Comparison of ENCODE assay signal across 17 cellular contexts in the genomic region with DNA sequence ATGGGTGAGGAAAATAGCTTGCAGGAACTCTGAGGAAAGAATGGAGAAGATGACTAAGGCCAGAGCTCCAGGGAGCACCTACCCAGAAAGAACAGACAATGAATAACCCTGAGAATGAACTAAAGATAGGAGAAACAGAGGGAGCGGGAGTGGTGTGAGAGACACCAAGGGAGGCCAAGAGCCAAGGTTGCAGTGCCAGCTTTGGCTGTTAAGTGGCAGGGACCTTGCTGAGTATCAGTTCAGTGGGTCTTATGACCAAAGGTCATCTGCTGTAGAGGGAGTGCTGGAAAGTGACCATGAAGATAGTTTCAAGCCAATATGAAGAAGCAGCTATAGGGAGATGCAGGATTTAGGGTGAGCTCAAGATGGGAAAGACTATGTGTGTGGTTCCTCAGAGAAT. TPM values are rescaled to one million over a fixed set of nuclear protein-coding genes. Genes with fewer than 3 reads are reported as not detected.
DNase-seq lines count a peak whose midpoint lies in the region; ATAC-seq and TF ChIP-seq lines count a peak whose summit lies in the region.
"Had no signal": no experiment of that assay in that cellular context is flagged by ENCODE, and none has a peak within 500 bp of the region (broad histone marks: within the 10 kb centered on the region; RNA-seq: fewer than 3 reads in every experiment).

No MANE protein-coding gene starts in this region.

- H3K4me1 ChIP-seq in BLaER1 = peaks cover 62% of the 10 kb centered on the region
- H3K4me1 ChIP-seq in heart right ventricle = peaks cover 15 to 87% (median 63%) of the 10 kb centered on the region in 9 donors
- H3K4me1 ChIP-seq in upper lobe of left lung = peaks cover 0 to 11% (median 7%) of the 10 kb centered on the region in 4 donors

- H3K36me3 ChIP-seq in BLaER1 (peaks cover 62% of the 10 kb centered on the region), heart right ventricle (peaks cover 0 to 78% (median 41%) of the 10 kb centered on the region in 9 donors), upper lobe of left lung (peaks cover 5 to 61% (median 39%) of the 10 kb centered on the region in 4 donors)

- no peak for TF ChIP-seq CTCF in coronary artery (IDR thresholded peaks at IDR 0.05)
- no peak for TF ChIP-seq CTCF in heart right ventricle (IDR thresholded peaks at IDR 0.05)
- TF ChIP-seq CTCF in upper lobe of left lung (IDR thresholded peaks at IDR 0.05) = no peak

- intact Hi-C loops in heart right ventricle (cut with DNase I) = loop anchor here in 2 of 10 donors (10.0 kb wide), 1 partner anchor 154 kb away; a partner anchor contains a TSS

- DNase-seq in coronary artery (ENCODE audit: low spot score) = peak; percentile 36
- DNase-seq in heart right ventricle = peak in 1 of 2 donors; percentile 32
- peak; percentile 41 for DNase-seq in mesenteric fat pad (ENCODE audit: low spot score)
- DNase-seq in upper lobe of left lung = no peak
- DNase-seq: 8988T; AML-193; Calu3; CD4-positive, alpha-beta T cell; DMS 273 treated with DMSO at 0.1 percent for 48 hours; H7 had no signal

- H3K4me3 ChIP-seq in BLaER1 = no peak overlapping the region
- no peak overlapping the region for H3K4me3 ChIP-seq in coronary artery
- no peak overlapping the region for H3K4me3 ChIP-seq in heart right ventricle
- H3K4me3 ChIP-seq in upper lobe of left lung = no peak overlapping the region
- H3K4me3 ChIP-seq: GM12878, GM23338 had no signal

- H3K4me2 ChIP-seq in BLaER1 = peak overlapping the region; percentile 29
- H3K4me2 ChIP-seq: GM23338 had no signal

- H3K9me3 ChIP-seq in BLaER1 (no peaks in the 10 kb centered on the region), heart right ventricle (no peaks in the 10 kb centered on the region), upper lobe of left lung (no peaks in the 10 kb centered on the region)

- H4K20me1 ChIP-seq in BLaER1 = no peaks in the 10 kb centered on the region

- TF ChIP-seq EP300 in upper lobe of left lung (IDR thresholded peaks at IDR 0.05) = no peak

- no peak overlapping the region for H3K9ac ChIP-seq in BLaER1

- ATAC-seq in heart right ventricle (peak in 2 of 8 donors; percentile 34 to 48), HG02571 (IDR thresholded peaks at IDR 0.05; ENCODE audit: unreplicated experiment) (no peak), GM18858 (IDR thresholded peaks at IDR 0.05; ENCODE audit: unreplicated experiment) (no peak), HG02798 (IDR thresholded peaks at IDR 0.05; ENCODE audit: poor library complexity, unreplicated experiment) (no peak), upper lobe of left lung (ENCODE audit: low FRiP score in 2 of 2) (no peak)
- ATAC-seq: GM12878, GM23338 had no signal

- no peak for TF ChIP-seq POLR2A in upper lobe of left lung (IDR thresholded peaks at IDR 0.05)

- WGBS in heart right ventricle, 2 donors = 53 to 77% methylated on average over 1 of the region's 1 CpG
- 95 to 100% methylated on average over 1 of the region's 1 CpG for WGBS in upper lobe of left lung, 2 donors

- H3K27ac ChIP-seq in BLaER1 = peak overlapping the region; percentile 82
- peak overlapping the region in 1 of 2 donors; percentile 28 for H3K27ac ChIP-seq in coronary artery
- peak overlapping the region in 9 of 10 donors; percentile 26 to 90 (median 64) for H3K27ac ChIP-seq in heart right ventricle
- H3K27ac ChIP-seq in upper lobe of left lung = no peak overlapping the region

- H3K27me3 ChIP-seq in BLaER1 = no peaks in the 10 kb centered on the region
- H3K27me3 ChIP-seq in heart right ventricle = no peaks in the 10 kb centered on the region
- H3K27me3 ChIP-seq in upper lobe of left lung = no peaks in the 10 kb centered on the region

RNA-seq across cellular contexts. Expression of a gene that starts 16.7 kb away (rescaled TPM):
- total RNA-seq in heart right ventricle (10 to 100 TPM; 35.0 to 77.1 (median 52.4) TPM), mesenteric fat pad (15.7 TPM), upper lobe of left lung (10 to 100 TPM; 37.7 to 85.2 (median 57.5) TPM)
- 10 to 100 TPM; 27.2 to 97.0 TPM for polyA plus RNA-seq in heart right ventricle
- total RNA-seq: CD4-positive, alpha-beta T cell had no signal

RNA-seq across cellular contexts. Expression of a gene that starts 46.6 kb away (rescaled TPM):
- total RNA-seq in heart right ventricle (1 to 10 TPM; 2.1 to 8.7 (median 3.4) TPM), mesenteric fat pad (23.1 TPM), upper lobe of left lung (10 to 100 TPM in 4 of 6 donors, 1 to 10 TPM in 2; 3.3 to 14.2 (median 10.6) TPM)
- polyA plus RNA-seq in heart right ventricle = 10 to 100 TPM in 1 of 2 donors, 1 to 10 TPM in 1; 3.4 to 15.3 TPM
- total RNA-seq: CD4-positive, alpha-beta T cell; HT1080 had no signal

Comparison
In these comparisons a context has a peak if more than half of its experiments do, and no peak if none do; other contexts are left out.
1. H3K27ac ChIP-seq: peak in BLaER1 (single experiment) and heart right ventricle (9 of 10); none in upper lobe of left lung (0 of 4).
2. DNase-seq: peak in coronary artery (single experiment) and mesenteric fat pad (single experiment); none in upper lobe of left lung (0 of 2).